ENCODE assay signal across 8 cellular contexts in genomic region chrX:107678957-107679740, GRCh38.
DNase-seq lines count a peak whose midpoint lies in the region; ATAC-seq and TF ChIP-seq lines count a peak whose summit lies in the region.

No MANE protein-coding gene starts in this region.

- H3F3A ChIP-seq in Loucy (ENCODE audit: low read depth): no peaks in the 10 kb centered on the region

- peak overlapping the region; percentile 35 for H3K4me2 ChIP-seq in Loucy (ENCODE audit: low read depth, low read length, poor library complexity, severe bottlenecking)

- peaks cover 42% of the 10 kb centered on the region; the same call in 1 of the 2 replicates for H3K79me2 ChIP-seq in Loucy (ENCODE audit: insufficient read depth, low read length)

- DNase-seq in DMS53 (lab: John Stamatoyannopoulos, UW) (peak; percentile 52), fibroblast of peridontal ligament (ENCODE audit: extremely low read depth) (peak; percentile 62), nucleus accumbens (lab: John Stamatoyannopoulos, UW) (no peak), NCI-H510A treated with DMSO at 0.1 percent for 48 hours (lab: John Stamatoyannopoulos, UW) (no peak)
- DNase-seq in activated CD8-positive, alpha-beta memory T cell treated with anti-CD3 and anti-CD28 coated beads, Interleukin-2, amount 50 U/mL, for 4 hours: peak; percentile 64
- DNase-seq in stimulated activated CD4-positive, alpha-beta T cell treated with anti-CD3 and anti-CD28 coated beads, Interleukin-2, amount 100 ng/mL, for 4 hours (ENCODE audit: low read depth): peak; percentile 49

- TF ChIP-seq CTCF in Loucy (conservative IDR thresholded peaks at IDR 0.05; ENCODE audit: low read length): no peak

- H3K27me3 ChIP-seq in Loucy (ENCODE audit: insufficient read depth, low read length, poor library complexity, severe bottlenecking): no peaks in the 10 kb centered on the region

- peaks cover 44% of the 10 kb centered on the region for H3K4me1 ChIP-seq in Loucy (ENCODE audit: insufficient read depth, low read length, poor library complexity, severe bottlenecking)

- no peak overlapping the region for H2AFZ ChIP-seq in Loucy (ENCODE audit: low read length)

- H3K36me3 ChIP-seq in Loucy (ENCODE audit: insufficient read depth, low read length): no peaks in the 10 kb centered on the region

- no peak for ATAC-seq in HG03442 (IDR thresholded peaks at IDR 0.05; ENCODE audit: unreplicated experiment)

- no peaks in the 10 kb centered on the region for H3K9me3 ChIP-seq in Loucy (ENCODE audit: insufficient read depth, low read depth, low read length)

- H3K9ac ChIP-seq in Loucy (ENCODE audit: low read depth, low read length, poor library complexity, severe bottlenecking): peak overlapping the region; percentile 27

- H4K20me1 ChIP-seq in Loucy (ENCODE audit: insufficient read depth, low read length, poor library complexity, severe bottlenecking): no peaks in the 10 kb centered on the region

- no peak overlapping the region for H3K4me3 ChIP-seq in Loucy (ENCODE audit: low read length, poor library complexity, severe bottlenecking)

- H3K9me2 ChIP-seq in Loucy (replicated peaks; ENCODE audit: low read depth, low read length): no peaks in the 10 kb centered on the region

Comparison
In these comparisons a context has a peak if more than half of its experiments do, and no peak if none do; other contexts are left out.
1. DNase-seq: peak in DMS53 (single experiment), activated CD8-positive, alpha-beta memory T cell treated with anti-CD3 and anti-CD28 coated beads, Interleukin-2, amount 50 U/mL, for 4 hours (single experiment), fibroblast of peridontal ligament (single experiment) and stimulated activated CD4-positive, alpha-beta T cell treated with anti-CD3 and anti-CD28 coated beads, Interleukin-2, amount 100 ng/mL, for 4 hours (single experiment); none in nucleus accumbens (0 of 56) and NCI-H510A treated with DMSO at 0.1 percent for 48 hours (single experiment).